Comparison of ENCODE assay signal across 16 cellular contexts in the genomic region with DNA sequence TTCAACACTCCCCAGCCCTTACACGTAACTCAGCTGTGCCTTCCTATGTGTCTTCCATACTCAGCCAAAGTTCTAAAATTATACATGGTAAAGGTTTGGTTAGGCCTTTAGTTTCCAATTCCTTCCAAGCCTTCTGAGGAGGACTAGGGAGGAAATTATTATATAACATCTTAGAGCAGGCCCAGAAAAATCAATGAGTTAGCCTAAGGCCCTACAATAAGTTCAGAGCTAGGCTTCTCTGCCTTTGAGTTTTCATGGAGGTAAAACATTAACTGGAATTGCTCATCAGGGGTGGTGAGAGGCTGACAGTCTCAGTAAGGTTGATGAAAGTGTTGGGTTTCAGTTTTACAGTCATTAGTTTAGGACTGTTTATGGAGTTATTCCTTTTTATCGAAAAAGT.
DNase-seq lines count a peak whose midpoint lies in the region; ATAC-seq, FAIRE-seq and TF ChIP-seq lines count a peak whose summit lies in the region.
"Had no signal": no experiment of that assay in that cellular context is flagged by ENCODE, and none has a peak within 500 bp of the region (broad histone marks: within the 10 kb centered on the region; RNA-seq: fewer than 3 reads in every experiment).

No MANE protein-coding gene starts in this region.

- H3K4me3 ChIP-seq in HepG2 (replicated peaks in 1 of 3; ENCODE audit: insufficient read depth in 1 of 3, low read depth in 2 of 3, low read length in 3 of 3) (no peak overlapping the region), adrenal gland (no peak overlapping the region), BE2C (ENCODE audit: low read depth, low read length) (no peak overlapping the region)
- H3K4me3 ChIP-seq: BLaER1 treated with 17β-estradiol and CSF1 and Interleukin-3, amounts not matched to agents 10 nM and 100 nM; cardiac muscle cell; SJSA1; upper lobe of right lung had no signal

- POLR2A ChIA-PET in HepG2 (lab: Yijun Ruan, JAX), result no interaction called here

- H3K9me3 ChIP-seq in HepG2 (ENCODE audit: low read length) (no peaks in the 10 kb centered on the region), adrenal gland (replicated peaks in 1 of 3) (no peaks in the 10 kb centered on the region), BE2C (no peaks in the 10 kb centered on the region)
- H3K9me3 ChIP-seq: SJSA1, upper lobe of right lung had no signal

- CTCF ChIA-PET in HepG2 (lab: Yijun Ruan, JAX; ENCODE audit: low intra/inter-chr PET ratio, low total read pairs), result no interaction called here

- no peaks in the 10 kb centered on the region for H3K36me3 ChIP-seq in HepG2 (replicated peaks in 1 of 2; ENCODE audit: control insufficient read depth in 1 of 2, insufficient read depth in 2 of 2, low read length in 2 of 2)
- H3K36me3 ChIP-seq in adrenal gland (replicated peaks in 1 of 2), result no peaks in the 10 kb centered on the region
- H3K36me3 ChIP-seq in BE2C, result no peaks in the 10 kb centered on the region
- H3K36me3 ChIP-seq: BLaER1 treated with 17β-estradiol and CSF1 and Interleukin-3, amounts not matched to agents 10 nM and 100 nM; cardiac muscle cell; SJSA1; upper lobe of right lung had no signal

- FAIRE-seq in HepG2 (lab: Jason Lieb, UNC), result no peak

- in situ Hi-C loops in HepG2 (cut with HindIII; ENCODE audit: extremely low pct_ligation_motif_present, low pct_unique_long_range_greater_than_20kb), result no loop called here

- peak; percentile 100 for ATAC-seq in GM18861 (IDR thresholded peaks at IDR 0.05; ENCODE audit: unreplicated experiment)
- peak; percentile 89 for ATAC-seq in HG02588 (IDR thresholded peaks at IDR 0.05; ENCODE audit: unreplicated experiment)
- ATAC-seq in HG03457 (IDR thresholded peaks at IDR 0.05; ENCODE audit: unreplicated experiment), result peak; percentile 78
- peak; percentile 92 for ATAC-seq in HepG2
- ATAC-seq: upper lobe of right lung had no signal

- WGBS in HepG2 (ENCODE audit: low lambda C conversion rate), result 48% methylated on average over 2 of the region's 2 CpGs
- 90 to 97% (median 93%) methylated on average over 2 of the region's 2 CpGs for WGBS in adrenal gland, 4 donors

- intact Hi-C loops in HepG2 (cut with micrococcal nuclease; ENCODE audit: unreplicated experiment), result no loop called here
- intact Hi-C loops in adrenal gland (cut with DNase I), result no loop called here

- no peaks in the 10 kb centered on the region for H4K20me1 ChIP-seq in HepG2 (ENCODE audit: insufficient read depth, low read length)
- H4K20me1 ChIP-seq: BLaER1 treated with 17β-estradiol and CSF1 and Interleukin-3, amounts not matched to agents 10 nM and 100 nM had no signal

- H3K4me1 ChIP-seq in HepG2 (ENCODE audit: insufficient read depth, low read length) (peaks cover 10% of the 10 kb centered on the region; the same call in 1 of the 2 replicates), adrenal gland (replicated peaks in 1 of 2) (peaks cover 6 to 8% of the 10 kb centered on the region in 2 donors), BE2C (peaks cover 28% of the 10 kb centered on the region)
- H3K4me1 ChIP-seq: SJSA1, upper lobe of right lung had no signal

- H2AFZ ChIP-seq in HepG2 (ENCODE audit: low read length), result no peak overlapping the region

- H3K4me2 ChIP-seq in HepG2 (ENCODE audit: low read depth, low read length), result no peak overlapping the region

- BruUV-seq in HepG2 (replicated peaks; lab: Mats Ljungman, UMichigan), result no TSS peak

- TF ChIP-seq CTCF in HepG2 (CRISPR knock-in tag; IDR thresholded peaks at IDR 0.05) (no peak), adrenal gland (IDR thresholded peaks at IDR 0.05) (no peak), BE2C (IDR thresholded peaks at IDR 0.05; ENCODE audit: low read depth, low read length) (no peak)

- no peak for DNase-seq in HepG2 (ENCODE audit: low spot score)
- DNase-seq in COLO829 (ENCODE audit: low spot score), result no peak
- DNase-seq in adrenal gland, result no peak
- no peak for DNase-seq in NOMO-1 (lab: John Stamatoyannopoulos, UW; ENCODE audit: unreplicated experiment in 2 of 2)
- no peak for DNase-seq in BE2C
- DNase-seq: activated CD4-positive, CD25-positive, alpha-beta regulatory T cell; NCI-H1048; NCI-H69; upper lobe of right lung had no signal

- H3K9ac ChIP-seq in HepG2 (ENCODE audit: insufficient read depth, low read depth, low read length), result no peak overlapping the region
- H3K9ac ChIP-seq: BLaER1 treated with 17β-estradiol and CSF1 and Interleukin-3, amounts not matched to agents 10 nM and 100 nM had no signal

- H3K27me3 ChIP-seq in HepG2 (ENCODE audit: control insufficient read depth in 1 of 2, insufficient read depth in 2 of 2, low read length in 2 of 2) (no peaks in the 10 kb centered on the region), adrenal gland (no peaks in the 10 kb centered on the region), BE2C (no peaks in the 10 kb centered on the region)
- H3K27me3 ChIP-seq: BLaER1 treated with 17β-estradiol and CSF1 and Interleukin-3, amounts not matched to agents 10 nM and 100 nM; cardiac muscle cell; SJSA1; upper lobe of right lung had no signal

- TF ChIP-seq POLR2A in HepG2 (IDR thresholded peaks at IDR 0.05; ENCODE audit: insufficient read depth in 1 of 2, low read depth in 2 of 2, low read length in 2 of 2) (no peak), adrenal gland (IDR thresholded peaks at IDR 0.05) (no peak)

- TF ChIP-seq RAD21 in HepG2 (CRISPR knock-in tag; IDR thresholded peaks at IDR 0.05), result no peak

- TF ChIP-seq EP300 in HepG2 (IDR thresholded peaks at IDR 0.05; ENCODE audit: low read depth in 2 of 2, low read length in 2 of 2), result no peak
- no peak for TF ChIP-seq EP300 in HepG2 (CRISPR knock-in tag; IDR thresholded peaks at IDR 0.05; ENCODE audit: borderline replicate concordance)

- H3K27ac ChIP-seq in HepG2 (ENCODE audit: extremely low read length, insufficient read depth, low read length) (no peak overlapping the region), adrenal gland (no peak overlapping the region)
- H3K27ac ChIP-seq: BLaER1 treated with 17β-estradiol and CSF1 and Interleukin-3, amounts not matched to agents 10 nM and 100 nM; cardiac muscle cell; epithelial cell of prostate; SJSA1; upper lobe of right lung had no signal

- no peaks in the 10 kb centered on the region for H3K79me2 ChIP-seq in HepG2 (ENCODE audit: insufficient read depth, low read length)

TF ChIP-seq in HepG2, 621 proteins besides CTCF, POLR2A, EP300 and RAD21 (continues in another document):
- TF ChIP-seq IRX3 (CRISPR knock-in tag; IDR thresholded peaks at IDR 0.05; ENCODE audit: borderline replicate concordance, low read depth) (no peak), CREM (IDR thresholded peaks at IDR 0.05) (no peak), CREM (CRISPR knock-in tag; IDR thresholded peaks at IDR 0.05) (no peak), ZNF274 (CRISPR knock-in tag; IDR thresholded peaks at IDR 0.05) (no peak), ZNF746 (CRISPR knock-in tag; IDR thresholded peaks at IDR 0.05) (no peak), GATAD2A (CRISPR knock-in tag; IDR thresholded peaks at IDR 0.05) (peak; percentile 49; the same call in 1 of the 2 replicates), ZNF850 (CRISPR knock-in tag; conservative IDR thresholded peaks at IDR 0.05) (no peak), ZNF367 (CRISPR knock-in tag; IDR thresholded peaks at IDR 0.05; ENCODE audit: borderline replicate concordance) (no peak), ZNF335 (CRISPR knock-in tag; IDR thresholded peaks at IDR 0.05) (no peak), PAXIP1 (CRISPR knock-in tag; conservative IDR thresholded peaks at IDR 0.05) (0 out of 2 replicates have a peak, but pooled peaks have one; percentile 17), ONECUT2 (CRISPR knock-in tag; IDR thresholded peaks at IDR 0.05) (peak; percentile 73)
- TF ChIP-seq, protein P1, sequence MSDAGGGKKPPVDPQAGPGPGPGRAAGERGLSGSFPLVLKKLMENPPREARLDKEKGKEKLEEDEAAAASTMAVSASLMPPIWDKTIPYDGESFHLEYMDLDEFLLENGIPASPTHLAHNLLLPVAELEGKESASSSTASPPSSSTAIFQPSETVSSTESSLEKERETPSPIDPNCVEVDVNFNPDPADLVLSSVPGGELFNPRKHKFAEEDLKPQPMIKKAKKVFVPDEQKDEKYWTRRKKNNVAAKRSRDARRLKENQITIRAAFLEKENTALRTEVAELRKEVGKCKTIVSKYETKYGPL (CRISPR knock-in tag; IDR thresholded peaks at IDR 0.05), result 0 out of 2 replicates have a peak, but pooled peaks have one; percentile 41
